In genomic region chr7:17681965-17682364, GRCh38 we compare ENCODE assay signal across 22 cellular contexts.
A peak's percentile ranks its signal among the peaks of the same experiment; 100 is the strongest.
DNase-seq lines count a peak whose midpoint lies in the region; ATAC-seq and TF ChIP-seq lines count a peak whose summit lies in the region.
"Had no signal": no experiment of that assay in that cellular context is flagged by ENCODE, and none has a peak within 500 bp of the region (broad histone marks: within the 10 kb centered on the region; RNA-seq: fewer than 3 reads in every experiment).

No MANE protein-coding gene starts in this region.

- H3K79me2 ChIP-seq in osteoblast (ENCODE audit: insufficient read depth, low read length): no peaks in the 10 kb centered on the region

- H3K4me3 ChIP-seq in MG63 (no peak overlapping the region), choroid plexus epithelial cell (ENCODE audit: low read depth, low read length) (no peak overlapping the region), osteoblast (ENCODE audit: insufficient read depth, low read length) (no peak overlapping the region)
- H3K4me3 ChIP-seq: right atrium auricular region had no signal

- H2AFZ ChIP-seq in osteoblast (ENCODE audit: low read length): peak overlapping the region; percentile 52

- no peaks in the 10 kb centered on the region for H3K9me3 ChIP-seq in MG63
- no peaks in the 10 kb centered on the region for H3K9me3 ChIP-seq in osteoblast (ENCODE audit: low read depth, low read length)
- H3K9me3 ChIP-seq: Caco-2, neutrophil, right atrium auricular region had no signal

- TF ChIP-seq CTCF in choroid plexus epithelial cell (conservative IDR thresholded peaks at IDR 0.05; ENCODE audit: low read depth, low read length) (no peak), osteoblast (IDR thresholded peaks at IDR 0.05; ENCODE audit: extremely low read depth, low read depth, low read length) (no peak)

- peak overlapping the region; percentile 68 for H3K4me2 ChIP-seq in osteoblast (ENCODE audit: insufficient read depth, low read length)

- H3K4me1 ChIP-seq in osteoblast (ENCODE audit: insufficient read depth, low read length): peaks cover 63% of the 10 kb centered on the region

- H3K27ac ChIP-seq in osteoblast (ENCODE audit: low read depth, low read length): peak overlapping the region; percentile 91
- H3K27ac ChIP-seq: neutrophil, right atrium auricular region had no signal

- H3K36me3 ChIP-seq in MG63 (no peaks in the 10 kb centered on the region), osteoblast (ENCODE audit: insufficient read depth, low read length) (no peaks in the 10 kb centered on the region)
- H3K36me3 ChIP-seq: neutrophil, right atrium auricular region had no signal

- in situ Hi-C loops in ACHN (cut with HindIII; ENCODE audit: low pct_ligation_motif_present, low pct_unique_long_range_greater_than_20kb, low sequenced_read_pairs): no loop called here

- ATAC-seq in HG03095 (IDR thresholded peaks at IDR 0.05; ENCODE audit: unreplicated experiment): no peak
- no peak for ATAC-seq in GM19035 (IDR thresholded peaks at IDR 0.05; ENCODE audit: unreplicated experiment)
- ATAC-seq: left lobe of liver, T-cell had no signal

- H4K20me1 ChIP-seq in osteoblast (ENCODE audit: insufficient read depth, low read length): no peaks in the 10 kb centered on the region

- H3K27me3 ChIP-seq in MG63: no peaks in the 10 kb centered on the region
- no peaks in the 10 kb centered on the region for H3K27me3 ChIP-seq in osteoblast (ENCODE audit: insufficient read depth, low read length)
- H3K27me3 ChIP-seq: neutrophil, right atrium auricular region had no signal

- DNase-seq in Daoy (ENCODE audit: low read depth) (peak; percentile 73), MG63 (peak; percentile 73), choroid plexus epithelial cell (ENCODE audit: low read depth) (peak; percentile 16), osteoblast (ENCODE audit: insufficient read length, low spot score, missing footprints) (no peak), ACHN (no peak), NCI-H526 treated with DMSO at 0.1 percent for 48 hours (lab: John Stamatoyannopoulos, UW) (no peak)
- DNase-seq: activated CD4-positive, alpha-beta T cell treated with anti-CD3 and anti-CD28 coated beads, Interleukin-2, amount 50 U/mL, for 1 hour; activated CD8-positive, alpha-beta memory T cell treated with anti-CD3 and anti-CD28 coated beads, Interleukin-2, amount 50 U/mL, for 48 hours; activated gamma-delta T cell treated with Interleukin-2 at 50 U/mL for 16 hours; Caco-2; GDM1; MM.1S; NCI-H187; NCI-H446; NK-92 treated with Interleukin-12 subunit alpha and Interleukin-12 subunit beta, amount 100 ng/mL, for 24 hours; stimulated activated naive CD4-positive, alpha-beta T cell; T-cell had no signal

Comparison
In these comparisons a context has a peak if more than half of its experiments do, and no peak if none do; other contexts are left out.
1. DNase-seq: peak in Daoy (single experiment), MG63 (single experiment) and choroid plexus epithelial cell (single experiment); none in osteoblast (single experiment), ACHN (single experiment) and NCI-H526 treated with DMSO at 0.1 percent for 48 hours (single experiment).